In the genomic region with DNA sequence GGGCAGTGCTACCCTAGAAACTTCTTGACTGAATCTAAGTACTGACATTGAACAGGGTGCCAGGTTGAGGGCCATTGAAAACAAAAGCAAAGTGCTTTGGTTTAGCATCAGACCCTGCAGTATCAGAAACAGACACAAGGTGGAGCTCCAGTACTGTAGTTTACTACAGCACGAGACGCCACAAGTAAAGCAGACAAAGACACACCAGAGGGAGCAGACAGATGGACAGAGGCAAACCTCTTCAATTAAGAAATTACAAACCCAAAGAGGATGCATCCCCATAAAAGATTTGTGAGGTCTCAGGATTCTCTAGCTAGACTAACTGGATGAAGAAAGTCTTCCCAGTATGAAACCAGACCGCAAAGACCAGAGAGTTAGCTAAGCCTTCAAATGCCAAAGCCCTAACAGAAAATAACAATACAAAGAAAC, we compare ENCODE assay signal across 1 cellular context.
TF ChIP-seq lines count a peak whose summit lies in the region.

No MANE protein-coding gene starts in this region.

TF ChIP-seq in HepG2, 621 proteins besides CTCF, POLR2A, EP300 and RAD21 (continued from another document and continues in another):
- TF ChIP-seq, protein P1, sequence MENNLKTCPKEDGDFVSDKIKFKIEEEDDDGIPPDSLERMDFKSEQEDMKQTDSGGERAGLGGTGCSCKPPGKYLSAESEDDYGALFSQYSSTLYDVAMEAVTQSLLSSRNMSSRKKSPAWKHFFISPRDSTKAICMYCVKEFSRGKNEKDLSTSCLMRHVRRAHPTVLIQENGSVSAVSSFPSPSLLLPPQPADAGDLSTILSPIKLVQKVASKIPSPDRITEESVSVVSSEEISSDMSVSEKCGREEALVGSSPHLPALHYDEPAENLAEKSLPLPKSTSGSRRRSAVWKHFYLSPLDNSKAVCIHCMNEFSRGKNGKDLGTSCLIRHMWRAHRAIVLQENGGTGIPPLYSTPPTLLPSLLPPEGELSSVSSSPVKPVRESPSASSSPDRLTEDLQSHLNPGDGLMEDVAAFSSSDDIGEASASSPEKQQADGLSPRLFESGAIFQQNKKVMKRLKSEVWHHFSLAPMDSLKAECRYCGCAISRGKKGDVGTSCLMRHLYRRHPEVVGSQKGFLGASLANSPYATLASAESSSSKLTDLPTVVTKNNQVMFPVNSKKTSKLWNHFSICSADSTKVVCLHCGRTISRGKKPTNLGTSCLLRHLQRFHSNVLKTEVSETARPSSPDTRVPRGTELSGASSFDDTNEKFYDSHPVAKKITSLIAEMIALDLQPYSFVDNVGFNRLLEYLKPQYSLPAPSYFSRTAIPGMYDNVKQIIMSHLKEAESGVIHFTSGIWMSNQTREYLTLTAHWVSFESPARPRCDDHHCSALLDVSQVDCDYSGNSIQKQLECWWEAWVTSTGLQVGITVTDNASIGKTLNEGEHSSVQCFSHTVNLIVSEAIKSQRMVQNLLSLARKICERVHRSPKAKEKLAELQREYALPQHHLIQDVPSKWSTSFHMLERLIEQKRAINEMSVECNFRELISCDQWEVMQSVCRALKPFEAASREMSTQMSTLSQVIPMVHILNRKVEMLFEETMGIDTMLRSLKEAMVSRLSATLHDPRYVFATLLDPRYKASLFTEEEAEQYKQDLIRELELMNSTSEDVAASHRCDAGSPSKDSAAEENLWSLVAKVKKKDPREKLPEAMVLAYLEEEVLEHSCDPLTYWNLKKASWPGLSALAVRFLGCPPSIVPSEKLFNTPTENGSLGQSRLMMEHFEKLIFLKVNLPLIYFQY (CRISPR knock-in tag; IDR thresholded peaks at IDR 0.05; ENCODE audit: borderline replicate concordance): no peak
- TF ChIP-seq ZNF296 (CRISPR knock-in tag; conservative IDR thresholded peaks at IDR 0.05) (no peak), ATF7-NPFF (CRISPR knock-in tag; IDR thresholded peaks at IDR 0.05; ENCODE audit: low read depth) (no peak), HNF4A (CRISPR knock-in tag; IDR thresholded peaks at IDR 0.05) (no peak), ZNF235 (CRISPR knock-in tag; IDR thresholded peaks at IDR 0.05; ENCODE audit: borderline replicate concordance) (no peak), ZSCAN9 (CRISPR knock-in tag; IDR thresholded peaks at IDR 0.05; ENCODE audit: borderline replicate concordance) (0 out of 2 replicates have a peak, but pooled peaks have one; percentile 16), GFI1 (CRISPR knock-in tag; IDR thresholded peaks at IDR 0.05; ENCODE audit: borderline replicate concordance) (no peak), KDM3A (CRISPR knock-in tag; IDR thresholded peaks at IDR 0.05; ENCODE audit: low read depth) (no peak), MEF2D (CRISPR knock-in tag; IDR thresholded peaks at IDR 0.05) (no peak), HNRNPH1 (optimal IDR thresholded peaks at IDR 0.05; ENCODE audit: low read depth, low read length) (no peak), ZNF326 (CRISPR knock-in tag; IDR thresholded peaks at IDR 0.05; ENCODE audit: borderline replicate concordance) (no peak), ZNF674 (CRISPR knock-in tag; IDR thresholded peaks at IDR 0.05; ENCODE audit: low read depth) (no peak), ZNF432 (CRISPR knock-in tag; IDR thresholded peaks at IDR 0.05; ENCODE audit: borderline replicate concordance) (no peak), SMAD3 (CRISPR knock-in tag; IDR thresholded peaks at IDR 0.05) (peak; percentile 63; the same call in 1 of the 2 replicates), CREM (IDR thresholded peaks at IDR 0.05) (no peak), CREM (CRISPR knock-in tag; IDR thresholded peaks at IDR 0.05) (no peak), ATF7 (IDR thresholded peaks at IDR 0.05) (no peak), ATF7 (CRISPR knock-in tag; IDR thresholded peaks at IDR 0.05) (no peak), FOXA3 (CRISPR knock-in tag; IDR thresholded peaks at IDR 0.05) (peak; percentile 28; the same call in 1 of the 2 replicates), ZNF225 (CRISPR knock-in tag; IDR thresholded peaks at IDR 0.05) (no peak), SMC3 (IDR thresholded peaks at IDR 0.05; ENCODE audit: low read length) (peak; percentile 94), GABPA (IDR thresholded peaks at IDR 0.05; ENCODE audit: low read depth, low read length) (no peak), GABPA (CRISPR knock-in tag; IDR thresholded peaks at IDR 0.05; ENCODE audit: low read depth) (no peak), SAP130 (CRISPR knock-in tag; IDR thresholded peaks at IDR 0.05; ENCODE audit: low read depth) (0 out of 2 replicates have a peak, but pooled peaks have one; percentile 28), PAWR (CRISPR knock-in tag; IDR thresholded peaks at IDR 0.05; ENCODE audit: borderline replicate concordance) (no peak), ZNF792 (CRISPR knock-in tag; IDR thresholded peaks at IDR 0.05) (no peak), HDAC1 (CRISPR knock-in tag; IDR thresholded peaks at IDR 0.05) (0 out of 2 replicates have a peak, but pooled peaks have one; percentile 21), MLLT10 (CRISPR knock-in tag; IDR thresholded peaks at IDR 0.05) (no peak), ZNF44 (CRISPR knock-in tag; IDR thresholded peaks at IDR 0.05) (no peak), DPF2 (CRISPR knock-in tag; IDR thresholded peaks at IDR 0.05; ENCODE audit: borderline replicate concordance, low read depth) (no peak), ERF (CRISPR knock-in tag; IDR thresholded peaks at IDR 0.05) (peak; percentile 32; the same call in 1 of the 2 replicates), ZNF3 (CRISPR knock-in tag; IDR thresholded peaks at IDR 0.05) (no peak)
- TF ChIP-seq, protein P2, sequence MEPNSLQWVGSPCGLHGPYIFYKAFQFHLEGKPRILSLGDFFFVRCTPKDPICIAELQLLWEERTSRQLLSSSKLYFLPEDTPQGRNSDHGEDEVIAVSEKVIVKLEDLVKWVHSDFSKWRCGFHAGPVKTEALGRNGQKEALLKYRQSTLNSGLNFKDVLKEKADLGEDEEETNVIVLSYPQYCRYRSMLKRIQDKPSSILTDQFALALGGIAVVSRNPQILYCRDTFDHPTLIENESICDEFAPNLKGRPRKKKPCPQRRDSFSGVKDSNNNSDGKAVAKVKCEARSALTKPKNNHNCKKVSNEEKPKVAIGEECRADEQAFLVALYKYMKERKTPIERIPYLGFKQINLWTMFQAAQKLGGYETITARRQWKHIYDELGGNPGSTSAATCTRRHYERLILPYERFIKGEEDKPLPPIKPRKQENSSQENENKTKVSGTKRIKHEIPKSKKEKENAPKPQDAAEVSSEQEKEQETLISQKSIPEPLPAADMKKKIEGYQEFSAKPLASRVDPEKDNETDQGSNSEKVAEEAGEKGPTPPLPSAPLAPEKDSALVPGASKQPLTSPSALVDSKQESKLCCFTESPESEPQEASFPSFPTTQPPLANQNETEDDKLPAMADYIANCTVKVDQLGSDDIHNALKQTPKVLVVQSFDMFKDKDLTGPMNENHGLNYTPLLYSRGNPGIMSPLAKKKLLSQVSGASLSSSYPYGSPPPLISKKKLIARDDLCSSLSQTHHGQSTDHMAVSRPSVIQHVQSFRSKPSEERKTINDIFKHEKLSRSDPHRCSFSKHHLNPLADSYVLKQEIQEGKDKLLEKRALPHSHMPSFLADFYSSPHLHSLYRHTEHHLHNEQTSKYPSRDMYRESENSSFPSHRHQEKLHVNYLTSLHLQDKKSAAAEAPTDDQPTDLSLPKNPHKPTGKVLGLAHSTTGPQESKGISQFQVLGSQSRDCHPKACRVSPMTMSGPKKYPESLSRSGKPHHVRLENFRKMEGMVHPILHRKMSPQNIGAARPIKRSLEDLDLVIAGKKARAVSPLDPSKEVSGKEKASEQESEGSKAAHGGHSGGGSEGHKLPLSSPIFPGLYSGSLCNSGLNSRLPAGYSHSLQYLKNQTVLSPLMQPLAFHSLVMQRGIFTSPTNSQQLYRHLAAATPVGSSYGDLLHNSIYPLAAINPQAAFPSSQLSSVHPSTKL (CRISPR knock-in tag; IDR thresholded peaks at IDR 0.05): 0 out of 2 replicates have a peak, but pooled peaks have one; percentile 20
- TF ChIP-seq, protein P3, sequence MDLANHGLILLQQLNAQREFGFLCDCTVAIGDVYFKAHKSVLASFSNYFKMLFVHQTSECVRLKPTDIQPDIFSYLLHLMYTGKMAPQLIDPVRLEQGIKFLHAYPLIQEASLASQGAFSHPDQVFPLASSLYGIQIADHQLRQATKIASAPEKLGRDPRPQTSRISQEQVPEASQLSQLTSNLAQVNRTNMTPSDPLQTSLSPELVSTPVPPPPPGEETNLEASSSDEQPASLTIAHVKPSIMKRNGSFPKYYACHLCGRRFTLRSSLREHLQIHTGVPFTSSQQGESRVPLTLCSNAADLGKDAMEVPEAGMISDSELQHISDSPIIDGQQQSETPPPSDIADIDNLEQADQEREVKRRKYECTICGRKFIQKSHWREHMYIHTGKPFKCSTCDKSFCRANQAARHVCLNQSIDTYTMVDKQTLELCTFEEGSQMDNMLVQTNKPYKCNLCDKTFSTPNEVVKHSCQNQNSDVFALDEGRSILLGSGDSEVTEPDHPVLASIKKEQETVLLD (CRISPR knock-in tag; IDR thresholded peaks at IDR 0.05; ENCODE audit: low read depth): no peak
- TF ChIP-seq, protein P4, sequence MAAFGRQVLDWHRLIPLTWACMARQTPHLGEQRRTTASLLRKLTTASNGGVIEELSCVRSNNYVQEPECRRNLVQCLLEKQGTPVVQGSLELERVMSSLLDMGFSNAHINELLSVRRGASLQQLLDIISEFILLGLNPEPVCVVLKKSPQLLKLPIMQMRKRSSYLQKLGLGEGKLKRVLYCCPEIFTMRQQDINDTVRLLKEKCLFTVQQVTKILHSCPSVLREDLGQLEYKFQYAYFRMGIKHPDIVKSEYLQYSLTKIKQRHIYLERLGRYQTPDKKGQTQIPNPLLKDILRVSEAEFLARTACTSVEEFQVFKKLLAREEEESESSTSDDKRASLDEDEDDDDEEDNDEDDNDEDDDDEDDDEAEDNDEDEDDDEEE (CRISPR knock-in tag; IDR thresholded peaks at IDR 0.05): 0 out of 2 replicates have a peak, but pooled peaks have one; percentile 33
- TF ChIP-seq, protein P5, sequence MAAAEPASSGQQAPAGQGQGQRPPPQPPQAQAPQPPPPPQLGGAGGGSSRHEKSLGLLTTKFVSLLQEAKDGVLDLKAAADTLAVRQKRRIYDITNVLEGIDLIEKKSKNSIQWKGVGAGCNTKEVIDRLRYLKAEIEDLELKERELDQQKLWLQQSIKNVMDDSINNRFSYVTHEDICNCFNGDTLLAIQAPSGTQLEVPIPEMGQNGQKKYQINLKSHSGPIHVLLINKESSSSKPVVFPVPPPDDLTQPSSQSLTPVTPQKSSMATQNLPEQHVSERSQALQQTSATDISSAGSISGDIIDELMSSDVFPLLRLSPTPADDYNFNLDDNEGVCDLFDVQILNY (CRISPR knock-in tag; conservative IDR thresholded peaks at IDR 0.05): no peak
- TF ChIP-seq, protein P6, sequence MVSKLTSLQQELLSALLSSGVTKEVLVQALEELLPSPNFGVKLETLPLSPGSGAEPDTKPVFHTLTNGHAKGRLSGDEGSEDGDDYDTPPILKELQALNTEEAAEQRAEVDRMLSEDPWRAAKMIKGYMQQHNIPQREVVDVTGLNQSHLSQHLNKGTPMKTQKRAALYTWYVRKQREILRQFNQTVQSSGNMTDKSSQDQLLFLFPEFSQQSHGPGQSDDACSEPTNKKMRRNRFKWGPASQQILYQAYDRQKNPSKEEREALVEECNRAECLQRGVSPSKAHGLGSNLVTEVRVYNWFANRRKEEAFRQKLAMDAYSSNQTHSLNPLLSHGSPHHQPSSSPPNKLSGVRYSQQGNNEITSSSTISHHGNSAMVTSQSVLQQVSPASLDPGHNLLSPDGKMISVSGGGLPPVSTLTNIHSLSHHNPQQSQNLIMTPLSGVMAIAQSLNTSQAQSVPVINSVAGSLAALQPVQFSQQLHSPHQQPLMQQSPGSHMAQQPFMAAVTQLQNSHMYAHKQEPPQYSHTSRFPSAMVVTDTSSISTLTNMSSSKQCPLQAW (CRISPR knock-in tag; IDR thresholded peaks at IDR 0.05): peak; percentile 63; the same call in 1 of the 2 replicates
- TF ChIP-seq, protein P7, sequence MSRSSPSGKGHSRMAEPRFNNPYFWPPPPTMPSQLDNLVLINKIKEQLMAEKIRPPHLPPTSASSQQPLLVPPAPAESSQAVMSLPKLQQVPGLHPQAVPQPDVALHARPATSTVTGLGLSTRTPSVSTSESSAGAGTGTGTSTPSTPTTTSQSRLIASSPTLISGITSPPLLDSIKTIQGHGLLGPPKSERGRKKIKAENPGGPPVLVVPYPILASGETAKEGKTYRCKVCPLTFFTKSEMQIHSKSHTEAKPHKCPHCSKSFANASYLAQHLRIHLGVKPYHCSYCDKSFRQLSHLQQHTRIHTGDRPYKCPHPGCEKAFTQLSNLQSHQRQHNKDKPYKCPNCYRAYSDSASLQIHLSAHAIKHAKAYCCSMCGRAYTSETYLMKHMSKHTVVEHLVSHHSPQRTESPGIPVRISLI (CRISPR knock-in tag; IDR thresholded peaks at IDR 0.05; ENCODE audit: borderline replicate concordance): peak; percentile 18; the same call in 1 of the 2 replicates
- TF ChIP-seq, protein P8, sequence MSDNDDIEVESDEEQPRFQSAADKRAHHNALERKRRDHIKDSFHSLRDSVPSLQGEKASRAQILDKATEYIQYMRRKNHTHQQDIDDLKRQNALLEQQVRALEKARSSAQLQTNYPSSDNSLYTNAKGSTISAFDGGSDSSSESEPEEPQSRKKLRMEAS (IDR thresholded peaks at IDR 0.05): peak; percentile 24; the same call in 1 of the 2 replicates
- TF ChIP-seq, protein P9, sequence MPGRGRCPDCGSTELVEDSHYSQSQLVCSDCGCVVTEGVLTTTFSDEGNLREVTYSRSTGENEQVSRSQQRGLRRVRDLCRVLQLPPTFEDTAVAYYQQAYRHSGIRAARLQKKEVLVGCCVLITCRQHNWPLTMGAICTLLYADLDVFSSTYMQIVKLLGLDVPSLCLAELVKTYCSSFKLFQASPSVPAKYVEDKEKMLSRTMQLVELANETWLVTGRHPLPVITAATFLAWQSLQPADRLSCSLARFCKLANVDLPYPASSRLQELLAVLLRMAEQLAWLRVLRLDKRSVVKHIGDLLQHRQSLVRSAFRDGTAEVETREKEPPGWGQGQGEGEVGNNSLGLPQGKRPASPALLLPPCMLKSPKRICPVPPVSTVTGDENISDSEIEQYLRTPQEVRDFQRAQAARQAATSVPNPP (CRISPR knock-in tag; IDR thresholded peaks at IDR 0.05): no peak
- TF ChIP-seq, protein P10, sequence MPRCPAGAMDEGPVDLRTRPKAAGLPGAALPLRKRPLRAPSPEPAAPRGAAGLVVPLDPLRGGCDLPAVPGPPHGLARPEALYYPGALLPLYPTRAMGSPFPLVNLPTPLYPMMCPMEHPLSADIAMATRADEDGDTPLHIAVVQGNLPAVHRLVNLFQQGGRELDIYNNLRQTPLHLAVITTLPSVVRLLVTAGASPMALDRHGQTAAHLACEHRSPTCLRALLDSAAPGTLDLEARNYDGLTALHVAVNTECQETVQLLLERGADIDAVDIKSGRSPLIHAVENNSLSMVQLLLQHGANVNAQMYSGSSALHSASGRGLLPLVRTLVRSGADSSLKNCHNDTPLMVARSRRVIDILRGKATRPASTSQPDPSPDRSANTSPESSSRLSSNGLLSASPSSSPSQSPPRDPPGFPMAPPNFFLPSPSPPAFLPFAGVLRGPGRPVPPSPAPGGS (CRISPR knock-in tag; IDR thresholded peaks at IDR 0.05): no peak
- TF ChIP-seq, protein P11, sequence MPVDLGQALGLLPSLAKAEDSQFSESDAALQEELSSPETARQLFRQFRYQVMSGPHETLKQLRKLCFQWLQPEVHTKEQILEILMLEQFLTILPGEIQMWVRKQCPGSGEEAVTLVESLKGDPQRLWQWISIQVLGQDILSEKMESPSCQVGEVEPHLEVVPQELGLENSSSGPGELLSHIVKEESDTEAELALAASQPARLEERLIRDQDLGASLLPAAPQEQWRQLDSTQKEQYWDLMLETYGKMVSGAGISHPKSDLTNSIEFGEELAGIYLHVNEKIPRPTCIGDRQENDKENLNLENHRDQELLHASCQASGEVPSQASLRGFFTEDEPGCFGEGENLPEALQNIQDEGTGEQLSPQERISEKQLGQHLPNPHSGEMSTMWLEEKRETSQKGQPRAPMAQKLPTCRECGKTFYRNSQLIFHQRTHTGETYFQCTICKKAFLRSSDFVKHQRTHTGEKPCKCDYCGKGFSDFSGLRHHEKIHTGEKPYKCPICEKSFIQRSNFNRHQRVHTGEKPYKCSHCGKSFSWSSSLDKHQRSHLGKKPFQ (CRISPR knock-in tag; IDR thresholded peaks at IDR 0.05; ENCODE audit: insufficient replicate concordance): no peak
